8 cellular contexts compared by ENCODE assay signal in genomic region chr7:100895701-100895955, GRCh38. TPM values are rescaled to one million over a fixed set of nuclear protein-coding genes. Genes with fewer than 3 reads are reported as not detected.
DNase-seq lines count a peak whose midpoint lies in the region; ATAC-seq, FAIRE-seq and TF ChIP-seq lines count a peak whose summit lies in the region.

Gene ACHE, minus strand, starts transcription at chr7:100895888. Its CDS starts 1,656 bp downstream, at chr7:100894232.

- peak within 1 kb of the TSS; percentile 58 for H2AFZ ChIP-seq in GM12878 (ENCODE audit: control insufficient read depth, low read depth, low read length)

- TF ChIP-seq CTCF in GM12878 (IDR thresholded peaks at IDR 0.05 in 2 of 3, conservative IDR thresholded peaks at IDR 0.05 in 1 of 3; ENCODE audit: control insufficient read depth in 2 of 3, extremely low read depth in 1 of 3, insufficient read depth in 1 of 3, low read depth in 3 of 3, low read length in 3 of 3): no peak

- H3K79me2 ChIP-seq in GM12878 (ENCODE audit: control insufficient read depth, insufficient read depth, low read length): no peaks in the 10 kb centered on the region

- SMC1A ChIA-PET in GM12878 (lab: Charles Lee; ENCODE audit: uncharacterized antibody, unreplicated experiment): interaction anchor here (1.4 to 1.9 kb wide), 3 partner anchors 163 to 248 kb away, joined by 3 to 5 read pairs (median 4); no protein-coding TSS in a partner anchor

- RAD21 ChIA-PET in GM12878 (lab: Charles Lee; ENCODE audit: unreplicated experiment): interaction anchor here (1.2 kb wide), 1 partner anchor 162 kb away, joined by 3 read pairs; no protein-coding TSS in a partner anchor

- no peaks in the 10 kb centered on the region for H4K20me1 ChIP-seq in GM12878 (ENCODE audit: control insufficient read depth, insufficient read depth)

- WGBS in GM12878 (ENCODE audit: insufficient coverage, insufficient replicate concordance, low lambda C conversion rate, missing lambda C conversion rate): no CpG with 5 or more reads among the region's 32 CpGs

- CTCF ChIA-PET in GM12878 (lab: Yijun Ruan, JAX): interaction anchor here (1.0 to 2.5 kb wide), 3 partner anchors 80 to 167 kb away, joined by 3 to 17 read pairs (median 9); no protein-coding TSS in a partner anchor

- peaks cover 27% of the 10 kb centered on the region for H3K4me1 ChIP-seq in HUES6 (ENCODE audit: control insufficient read depth, insufficient read depth, low read length)
- peaks cover 14% of the 10 kb centered on the region for H3K4me1 ChIP-seq in GM12878 (ENCODE audit: control insufficient read depth, insufficient read depth, low read length)
- H3K4me1 ChIP-seq in subcutaneous abdominal adipose tissue (ENCODE audit: control insufficient read depth in 5 of 5, insufficient read depth in 5 of 5, low read length in 5 of 5): peaks cover 0 to 38% (median 30%) of the 10 kb centered on the region in 5 donors

- TF ChIP-seq EP300 in GM12878 (IDR thresholded peaks at IDR 0.05; ENCODE audit: borderline replicate concordance in 1 of 2, control insufficient read depth in 1 of 2, low read depth in 2 of 2, low read length in 2 of 2): no peak

- H3K9ac ChIP-seq in HUES6 (ENCODE audit: low read length) (peak within 1 kb of the TSS; percentile 74), GM12878 (ENCODE audit: control insufficient read depth, insufficient read depth, low read length) (peak within 1 kb of the TSS; percentile 27; the same call in 1 of the 2 replicates), subcutaneous abdominal adipose tissue (ENCODE audit: low read length in 5 of 5) (no peak within 1 kb of the TSS)

- peaks cover 22% of the 10 kb centered on the region for H3K27me3 ChIP-seq in HUES6 (ENCODE audit: control insufficient read depth, insufficient read depth, low read length)
- peaks cover 6 to 7% of the 10 kb centered on the region in 2 experiments for H3K27me3 ChIP-seq in GM12878 (replicated peaks in 1 of 2; ENCODE audit: control insufficient read depth in 2 of 2, insufficient read depth in 2 of 2, low read length in 1 of 2)
- H3K27me3 ChIP-seq in subcutaneous abdominal adipose tissue (ENCODE audit: control insufficient read depth in 5 of 5, insufficient read depth in 4 of 5, low read length in 5 of 5): peaks cover 13 to 46% (median 35%) of the 10 kb centered on the region in 5 donors

- TF ChIP-seq RAD21 in GM12878 (IDR thresholded peaks at IDR 0.05; ENCODE audit: insufficient read depth, low read depth, low read length): no peak

- no TSS peak for BruUV-seq in GM12878 (replicated peaks; lab: Mats Ljungman, UMichigan)

- H3K36me3 ChIP-seq in HUES6 (ENCODE audit: control insufficient read depth, insufficient read depth, low read length) (peaks cover 5% of the 10 kb centered on the region; the same call in 1 of the 2 replicates), GM12878 (ENCODE audit: control insufficient read depth in 2 of 2, insufficient read depth in 2 of 2, low read length in 1 of 2) (no peaks in the 10 kb centered on the region), subcutaneous abdominal adipose tissue (ENCODE audit: control insufficient read depth in 5 of 5, insufficient read depth in 5 of 5, low read length in 5 of 5) (no peaks in the 10 kb centered on the region)

- POLR2A ChIA-PET in GM12878 (lab: Charles Lee): interaction anchor here (0.6 kb wide), 1 partner anchor 22 kb away, joined by 4 read pairs; no protein-coding TSS in a partner anchor

- DNase-seq in GM12878 (ENCODE audit: low read depth, low spot score) (no peak), left lobe of liver (ENCODE audit: low spot score) (no peak), NCI-H1694 treated with DMSO at 0.1 percent for 48 hours (lab: John Stamatoyannopoulos, UW) (no peak), glomerular visceral epithelial cell (ENCODE audit: extremely low spot score) (no peak), sciatic nerve (ENCODE audit: low spot score) (no peak), DMS153 treated with DMSO at 0.1 percent for 48 hours (lab: John Stamatoyannopoulos, UW; ENCODE audit: unreplicated experiment) (no peak)

- H3K4me2 ChIP-seq in GM12878 (ENCODE audit: control insufficient read depth, insufficient read depth): peak within 1 kb of the TSS; percentile 82

- H3K9me3 ChIP-seq in HUES6 (ENCODE audit: control insufficient read depth, insufficient read depth, low read depth, low read length): no peaks in the 10 kb centered on the region
- H3K9me3 ChIP-seq in GM12878 (replicated peaks; ENCODE audit: control insufficient read depth, insufficient read depth, low read length): no peaks in the 10 kb centered on the region
- H3K9me3 ChIP-seq in subcutaneous abdominal adipose tissue (ENCODE audit: control insufficient read depth in 5 of 5, low read length in 5 of 5): no peaks in the 10 kb centered on the region

- FAIRE-seq in GM12878 (lab: Jason Lieb, UNC): no peak

- no peak within 1 kb of the TSS for H3K27ac ChIP-seq in HUES6 (ENCODE audit: low read depth, low read length)
- no peak within 1 kb of the TSS for H3K27ac ChIP-seq in GM12878 (ENCODE audit: control insufficient read depth, insufficient read depth)
- H3K27ac ChIP-seq in subcutaneous abdominal adipose tissue (ENCODE audit: low read depth, low read length): no peak within 1 kb of the TSS

- in situ Hi-C loops in GM12878 (cut with MboI): no loop called here

- intact Hi-C loops in GM12878 (cut with micrococcal nuclease; ENCODE audit: unreplicated experiment): no loop called here
- intact Hi-C loops in sciatic nerve (cut with DNase I): loop anchor here (5.0 kb wide), 1 partner anchor 162 kb away; no protein-coding TSS in a partner anchor

- H3K4me3 ChIP-seq in HUES6 (ENCODE audit: low read depth, low read length) (peak within 1 kb of the TSS; percentile 68), GM12878 (peak within 1 kb of the TSS; percentile 78), subcutaneous abdominal adipose tissue (ENCODE audit: low read depth in 1 of 5, low read length in 5 of 5) (peak within 1 kb of the TSS; percentile 22 to 59 (median 29))

- TF ChIP-seq POLR2A in GM12878 (IDR thresholded peaks at IDR 0.05; ENCODE audit: low read depth, low read length): no peak

- ATAC-seq in GM12878 (peak; percentile 43), left lobe of liver (peak; percentile 35), sciatic nerve (no peak)

TF ChIP-seq in GM12878, 131 proteins besides CTCF, POLR2A, EP300 and RAD21:
- no peak for TF ChIP-seq NFXL1 (IDR thresholded peaks at IDR 0.05; ENCODE audit: borderline replicate concordance)
- TF ChIP-seq TBL1XR1 (IDR thresholded peaks at IDR 0.05; ENCODE audit: low read depth, low read length): no peak
- TF ChIP-seq NKRF (conservative IDR thresholded peaks at IDR 0.05): 0 out of 2 replicates have a peak, but pooled peaks have one; percentile 24
- TF ChIP-seq LARP7 (IDR thresholded peaks at IDR 0.05): 0 out of 2 replicates have a peak, but pooled peaks have one; percentile 16
- no peak for TF ChIP-seq MLLT1 (IDR thresholded peaks at IDR 0.05)
- no peak for TF ChIP-seq HDAC2 (IDR thresholded peaks at IDR 0.05)

RNA-seq across cellular contexts. Expression of gene ACHE, which starts in this region (rescaled TPM):
- 7.2 and 9.2 TPM in 2 replicates for total RNA-seq in GM12878 (2013; cell fraction: nucleolus; rRNA removed)
- 1.5 and 1.9 TPM in 2 replicates for total RNA-seq in GM12878 (2014; rRNA removed)
- total RNA-seq in GM12878 (2014; rRNA removed; fragmentation: Illumina TruSeq; extraction: Trizol): 0.72 and 0.74 TPM in 2 replicates
- 5.0 and 5.1 TPM in 2 replicates for total RNA-seq in GM12878 (2021)
- polyA plus RNA-seq in GM12878 (2011; ENCODE audit: low read depth): 0.52 TPM
- 0.97 and 2.3 TPM in 2 replicates for polyA plus RNA-seq in GM12878 (2011; rRNA removed)
- polyA plus RNA-seq in GM12878 (2011; cell fraction: cytosol; rRNA removed): 1.5 and 2.4 TPM in 2 replicates
- polyA plus RNA-seq in GM12878 (2011; cell fraction: nucleus; rRNA removed): 18.9 and 19.2 TPM in 2 replicates
- 2.8 and 3.2 TPM in 2 replicates for polyA plus RNA-seq in GM12878 (2012)
- polyA plus RNA-seq in GM12878 (2014; fragmentation: Illumina TruSeq; extraction: Trizol): 0.21 and 0.69 TPM in 2 replicates
- under 1 TPM in 1 of 2 experiments, not detected in 1; 0.07 TPM for polyA plus RNA-seq in GM12878 (2014; fragmentation: Nextera tagmentation; extraction: Ambion mirVana)
- polyA plus RNA-seq in GM12878 (2014; rRNA removed): 4.5 and 6.7 TPM in 2 replicates
- polyA plus RNA-seq in GM12878 (2016; fragmentation: Nextera tagmentation; extraction: Ambion mirVana): 1 to 10 TPM; 2.3 to 2.5 TPM
- polyA minus RNA-seq in GM12878 (2011; rRNA and poly(A)+ RNA removed): 0.59 and 1.2 TPM in 2 replicates
- 0.42 and 1.5 TPM in 2 replicates for polyA minus RNA-seq in GM12878 (2011; cell fraction: cytosol; rRNA and poly(A)+ RNA removed)
- 2.3 and 3.5 TPM in 2 replicates for polyA minus RNA-seq in GM12878 (2011; cell fraction: nucleus; rRNA and poly(A)+ RNA removed)
- 0.48 TPM for total RNA-seq in left lobe of liver
- 0.94 TPM for total RNA-seq in sciatic nerve

Comparison
In these comparisons a context has a peak if more than half of its experiments do, and no peak if none do; other contexts are left out.
1. Peak in ATAC-seq in left lobe of liver; RNA of the gene not detected or under 1 TPM.
2. H3K9ac ChIP-seq: peak in HUES6 (single experiment) and GM12878 (single experiment); none in subcutaneous abdominal adipose tissue (0 of 5).
3. Peak in every context shown above with its lines, with median percentiles within 50 percentile points of each other: H3K4me3 ChIP-seq.